22 cellular contexts compared by ENCODE assay signal in the genomic region with DNA sequence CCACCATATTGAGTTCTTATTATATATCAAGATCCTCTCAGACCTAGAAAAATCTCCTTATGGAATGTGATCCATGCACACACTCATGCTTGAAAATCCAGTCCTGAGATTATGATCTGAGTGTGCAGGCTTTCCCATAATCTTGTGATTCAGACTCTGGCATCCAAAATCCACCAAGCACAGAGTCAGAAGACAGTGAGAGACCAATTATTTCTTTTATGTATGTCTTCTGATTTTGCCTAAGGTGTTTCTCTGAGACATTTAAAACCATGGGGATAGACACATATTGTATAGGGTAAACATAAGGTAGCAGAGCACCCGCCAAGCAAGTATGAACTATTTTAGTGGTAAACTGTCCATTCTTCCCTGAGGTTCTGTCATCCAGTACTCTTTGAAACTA. TPM values are rescaled to one million over a fixed set of nuclear protein-coding genes. Genes with fewer than 3 reads are reported as not detected.
"Had no signal": no experiment of that assay in that cellular context is flagged by ENCODE, and none has a peak within 500 bp of the region (broad histone marks: within the 10 kb centered on the region; RNA-seq: fewer than 3 reads in every experiment).

No MANE protein-coding gene starts in this region.

- H3K4me1 ChIP-seq: heart left ventricle, left lung, psoas muscle, transverse colon had no signal

- H3K36me3 ChIP-seq: heart left ventricle, left lung, transverse colon had no signal

- H3K9me3 ChIP-seq: psoas muscle, transverse colon had no signal

- H3K4me3 ChIP-seq: coronary artery, heart left ventricle, left lung, psoas muscle, transverse colon had no signal

- H3K27me3 ChIP-seq: left lung, transverse colon had no signal

- ATAC-seq: activated CD4-positive, alpha-beta T cell treated with anti-CD3 and anti-CD28 coated beads for 36 hours; activated CD8-positive, alpha-beta T cell treated with anti-CD3 and anti-CD28 coated beads for 36 hours; heart left ventricle; left lung; psoas muscle; sciatic nerve had no signal

- FAIRE-seq: islet of Langerhans had no signal

- H3K27ac Mint-ChIP-seq: activated CD4-positive, alpha-beta T cell treated with anti-CD3 and anti-CD28 coated beads for 36 hours; activated CD8-positive, alpha-beta T cell treated with anti-CD3 and anti-CD28 coated beads for 36 hours; activated T-helper 1 cell treated with anti-CD3 and anti-CD28 coated beads, Interleukin-12 subunit alpha, Interleukin-12 subunit beta, Interleukin-2, Interleukin-4 antibody, amounts not matched to agents 30 ng/mL and 10 ng/mL and 1 ng/mL, durations not matched to agents 14 hours and 24 hours and 36 hours; nephron had no signal

- H3K4me3 Mint-ChIP-seq: activated CD4-positive, alpha-beta T cell treated with anti-CD3 and anti-CD28 coated beads for 36 hours; activated CD8-positive, alpha-beta T cell treated with anti-CD3 and anti-CD28 coated beads for 36 hours; activated T-helper 1 cell treated with anti-CD3 and anti-CD28 coated beads, Interleukin-12 subunit alpha, Interleukin-12 subunit beta, Interleukin-2, Interleukin-4 antibody, amounts not matched to agents 30 ng/mL and 10 ng/mL and 1 ng/mL, durations not matched to agents 14 hours and 24 hours and 36 hours; nephron had no signal

- H3K27ac ChIP-seq: coronary artery, heart left ventricle, left lung, psoas muscle, transverse colon, VCaP had no signal

- H3K4me1 Mint-ChIP-seq: activated CD4-positive, alpha-beta T cell treated with anti-CD3 and anti-CD28 coated beads for 36 hours; nephron had no signal

- DNase-seq: activated CD4-positive, alpha-beta T cell treated with anti-CD3 and anti-CD28 coated beads for 36 hours; activated CD8-positive, alpha-beta memory T cell treated with anti-CD3 and anti-CD28 coated beads, Interleukin-2, amount 50 U/mL, for 48 hours; activated CD8-positive, alpha-beta T cell treated with anti-CD3 and anti-CD28 coated beads for 36 hours; activated naive CD4-positive, alpha-beta T cell; central memory CD4-positive, alpha-beta T cell; effector CD8-positive, alpha-beta T cell; heart left ventricle; left lung; mesenchymal stem cell; psoas muscle; stimulated activated CD4-positive, alpha-beta T cell treated with anti-CD3 and anti-CD28 coated beads, Interleukin-12 subunit alpha, Interleukin-12 subunit beta, amount 100 ng/mL, for 4 hours; stimulated activated naive CD4-positive, alpha-beta T cell; substantia nigra; T-helper 1 cell; transverse colon had no signal

RNA-seq across cellular contexts. Expression of a gene that starts 52.0 kb away (rescaled TPM):
- total RNA-seq: activated CD4-positive, alpha-beta T cell treated with anti-CD3 and anti-CD28 coated beads for 36 hours; activated CD8-positive, alpha-beta T cell treated with anti-CD3 and anti-CD28 coated beads for 36 hours; activated T-helper 1 cell treated with anti-CD3 and anti-CD28 coated beads, Interleukin-12 subunit alpha, Interleukin-12 subunit beta, Interleukin-2, Interleukin-4 antibody, amounts not matched to agents 30 ng/mL and 10 ng/mL and 1 ng/mL, durations not matched to agents 14 hours and 24 hours and 36 hours; heart left ventricle; omental fat pad; psoas muscle; sciatic nerve; transverse colon had no signal
